In genomic region chr10:58050575-58050974, GRCh38 we compare ENCODE assay signal across 21 cellular contexts.
A peak's percentile ranks its signal among the peaks of the same experiment; 100 is the strongest.
DNase-seq lines count a peak whose midpoint lies in the region; ATAC-seq and TF ChIP-seq lines count a peak whose summit lies in the region.
"Had no signal": no experiment of that assay in that cellular context is flagged by ENCODE, and none has a peak within 500 bp of the region (broad histone marks: within the 10 kb centered on the region; RNA-seq: fewer than 3 reads in every experiment).

No MANE protein-coding gene starts in this region.

- TF ChIP-seq CTCF in glutamatergic neuron (IDR thresholded peaks at IDR 0.05; ENCODE audit: partially characterized antibody, unreplicated experiment), result no peak
- TF ChIP-seq CTCF in Calu3 (IDR thresholded peaks at IDR 0.05; ENCODE audit: unreplicated experiment), result no peak

- H3K9ac ChIP-seq in HUES6 (ENCODE audit: low read length), result no peak overlapping the region

- peak overlapping the region; percentile 23; the same call in 1 of the 2 replicates for H3K4me3 ChIP-seq in HUES6 (ENCODE audit: low read depth, low read length)

- H3K36me3 Mint-ChIP-seq in glutamatergic neuron (ENCODE audit: unreplicated experiment) (no peaks in the 10 kb centered on the region), Calu3 (ENCODE audit: insufficient read depth, unreplicated experiment) (no peaks in the 10 kb centered on the region)
- no peaks in the 10 kb centered on the region for H3K36me3 Mint-ChIP-seq in activated CD4-positive, alpha-beta T cell treated with anti-CD3 and anti-CD28 coated beads for 36 hours (ENCODE audit: low read depth)

- H3K27me3 Mint-ChIP-seq in glutamatergic neuron (ENCODE audit: unreplicated experiment) (peaks cover 4% of the 10 kb centered on the region), Calu3 (ENCODE audit: unreplicated experiment) (no peaks in the 10 kb centered on the region)
- H3K27me3 Mint-ChIP-seq in activated CD4-positive, alpha-beta T cell treated with anti-CD3 and anti-CD28 coated beads for 36 hours, result peaks cover 3% of the 10 kb centered on the region
- H3K27me3 Mint-ChIP-seq: B cell had no signal

- H3K9me3 ChIP-seq in HUES6 (ENCODE audit: control insufficient read depth, insufficient read depth, low read depth, low read length), result no peaks in the 10 kb centered on the region

- intact Hi-C loops in Calu3 (cut with micrococcal nuclease; ENCODE audit: unreplicated experiment), result no loop called here
- intact Hi-C loops in activated CD4-positive, alpha-beta T cell treated with anti-CD3 and anti-CD28 coated beads for 36 hours (cut with DNase I, micrococcal nuclease), result no loop called here
- intact Hi-C loops in left ventricle myocardium superior (cut with micrococcal nuclease), result no loop called here

- no TSS peak for BruUV-seq in Calu3 (replicated peaks; lab: Mats Ljungman, UMichigan)

- POLR2A ChIA-PET in activated CD4-positive, alpha-beta T cell treated with anti-CD3 and anti-CD28 coated beads for 36 hours (lab: Charles Lee), result no interaction called here

- H3K4me3 Mint-ChIP-seq in glutamatergic neuron (ENCODE audit: unreplicated experiment), result peak overlapping the region; percentile 35
- no peak overlapping the region for H3K4me3 Mint-ChIP-seq in Calu3 (ENCODE audit: low read depth, unreplicated experiment)
- no peak overlapping the region for H3K4me3 Mint-ChIP-seq in activated CD4-positive, alpha-beta T cell treated with anti-CD3 and anti-CD28 coated beads for 36 hours
- H3K4me3 Mint-ChIP-seq: B cell had no signal

- no peaks in the 10 kb centered on the region for H3K36me3 ChIP-seq in HUES6 (ENCODE audit: control insufficient read depth, insufficient read depth, low read length)

- no peak for ATAC-seq in activated CD4-positive, alpha-beta T cell treated with anti-CD3 and anti-CD28 coated beads for 36 hours
- no peak for ATAC-seq in left ventricle myocardium superior
- ATAC-seq: PC-3 had no signal

- H3K27ac Mint-ChIP-seq in glutamatergic neuron (ENCODE audit: unreplicated experiment) (peak overlapping the region; percentile 63), Calu3 (ENCODE audit: unreplicated experiment) (no peak overlapping the region)
- no peak overlapping the region for H3K27ac Mint-ChIP-seq in activated CD4-positive, alpha-beta T cell treated with anti-CD3 and anti-CD28 coated beads for 36 hours
- H3K27ac Mint-ChIP-seq: B cell had no signal

- peak overlapping the region; percentile 87 for H3K27ac ChIP-seq in HUES6 (ENCODE audit: low read depth, low read length)
- H3K27ac ChIP-seq: HL-60 had no signal

- H3K9me3 Mint-ChIP-seq in glutamatergic neuron (ENCODE audit: unreplicated experiment) (no peaks in the 10 kb centered on the region), Calu3 (ENCODE audit: low read depth, unreplicated experiment) (no peaks in the 10 kb centered on the region)
- no peaks in the 10 kb centered on the region for H3K9me3 Mint-ChIP-seq in activated CD4-positive, alpha-beta T cell treated with anti-CD3 and anti-CD28 coated beads for 36 hours (ENCODE audit: low read depth)

- peaks cover 41% of the 10 kb centered on the region for H3K4me1 ChIP-seq in HUES6 (ENCODE audit: control insufficient read depth, insufficient read depth, low read length)

- CTCF ChIA-PET in Calu3 (lab: Charles Lee), result no interaction called here
- CTCF ChIA-PET in activated CD4-positive, alpha-beta T cell treated with anti-CD3 and anti-CD28 coated beads for 36 hours (lab: Charles Lee), result no interaction called here

- H3K4me1 Mint-ChIP-seq in glutamatergic neuron (ENCODE audit: low read depth, unreplicated experiment) (peaks cover 17% of the 10 kb centered on the region), Calu3 (ENCODE audit: low read depth, unreplicated experiment) (peaks cover 17% of the 10 kb centered on the region)
- no peaks in the 10 kb centered on the region for H3K4me1 Mint-ChIP-seq in activated CD4-positive, alpha-beta T cell treated with anti-CD3 and anti-CD28 coated beads for 36 hours
- H3K4me1 Mint-ChIP-seq: B cell had no signal

- DNase-seq in ELF-1 (ENCODE audit: low read depth, low spot score) (peak; percentile 83), glutamatergic neuron (no peak), iPS-NIHi7 (ENCODE audit: extremely low spot score) (peak; percentile 40), Calu3 (no peak), NCI-H128 (lab: John Stamatoyannopoulos, UW; ENCODE audit: unreplicated experiment) (no peak), left ventricle myocardium superior (no peak)
- no peak for DNase-seq in activated CD4-positive, alpha-beta T cell treated with anti-CD3 and anti-CD28 coated beads for 36 hours
- DNase-seq: 8988T, DMS 273 treated with DMSO at 0.1 percent for 48 hours, GDM1, NCI-H1105, NCI-H1694 treated with DMSO at 0.1 percent for 48 hours, NCI-H2107, NCI-H226, NCI-H524, PC-3, RPMI8226, SHP77 treated with DMSO at 0.1 percent for 48 hours had no signal

- no peaks in the 10 kb centered on the region for H3K27me3 ChIP-seq in HUES6 (ENCODE audit: control insufficient read depth, insufficient read depth, low read length)

Comparison
In these comparisons a context has a peak if more than half of its experiments do, and no peak if none do; other contexts are left out.
1. DNase-seq: peak in ELF-1 (single experiment) and iPS-NIHi7 (single experiment); none in glutamatergic neuron (single experiment), Calu3 (single experiment), NCI-H128 (single experiment), activated CD4-positive, alpha-beta T cell treated with anti-CD3 and anti-CD28 coated beads for 36 hours (single experiment) and left ventricle myocardium superior (single experiment).